In genomic region chr1:40267767-40268187, GRCh38 we compare ENCODE assay signal across 11 cellular contexts. TPM values are rescaled to one million over a fixed set of nuclear protein-coding genes. Genes with fewer than 3 reads are reported as not detected.
DNase-seq lines count a peak whose midpoint lies in the region; ATAC-seq and TF ChIP-seq lines count a peak whose summit lies in the region.
"Had no signal": no experiment of that assay in that cellular context is flagged by ENCODE, and none has a peak within 500 bp of the region (broad histone marks: within the 10 kb centered on the region; RNA-seq: fewer than 3 reads in every experiment).

No MANE protein-coding gene starts in this region.

- intact Hi-C loops in CD8-positive, alpha-beta T cell (cut with DNase I, micrococcal nuclease): no loop called here

- no peak overlapping the region for H3K27ac Mint-ChIP-seq in CD8-positive, alpha-beta T cell

- ATAC-seq in GM21619 (IDR thresholded peaks at IDR 0.05; ENCODE audit: unreplicated experiment) (no peak), GM19395 (IDR thresholded peaks at IDR 0.05; ENCODE audit: unreplicated experiment) (no peak)
- no peak for ATAC-seq in CD8-positive, alpha-beta T cell
- ATAC-seq: Panc1 had no signal

- H3K9me3 Mint-ChIP-seq in CD8-positive, alpha-beta T cell: no peaks in the 10 kb centered on the region

- no peak overlapping the region for H3K4me3 Mint-ChIP-seq in CD8-positive, alpha-beta T cell

- H3K36me3 ChIP-seq in CD8-positive, alpha-beta T cell (ENCODE audit: insufficient read depth, low read length): peaks cover 24% of the 10 kb centered on the region

- peak overlapping the region; percentile 83 for H3K27ac ChIP-seq in VCaP
- H3K27ac ChIP-seq in CD8-positive, alpha-beta T cell (ENCODE audit: low read depth, low read length): no peak overlapping the region

- POLR2A ChIA-PET in CD8-positive, alpha-beta T cell (lab: Charles Lee): interaction anchor here (0.7 kb wide), 1 partner anchor 10 kb away, joined by 3 read pairs; the partner anchor contains the start of gene ZMPSTE24

- no peaks in the 10 kb centered on the region for H3K4me1 ChIP-seq in CD8-positive, alpha-beta T cell (ENCODE audit: insufficient read depth, low read length)

- no peak overlapping the region for H3K4me3 ChIP-seq in CD8-positive, alpha-beta T cell (ENCODE audit: low read depth, low read length)

- peak; percentile 93 for DNase-seq in EH (ENCODE audit: low read depth)
- DNase-seq in fibroblast of the conjunctiva (ENCODE audit: low read depth): peak; percentile 96
- peak; percentile 54 for DNase-seq in pulmonary artery endothelial cell (ENCODE audit: low read depth, low spot score)
- DNase-seq in CD8-positive, alpha-beta T cell: no peak
- no peak for DNase-seq in ecto neural progenitor cell (ENCODE audit: low spot score)
- DNase-seq: activated CD4-positive, alpha-beta T cell treated with anti-CD3 and anti-CD28 coated beads, Interleukin-2, amount 50 U/mL, for 48 hours; DMS53 had no signal

- H3K27me3 Mint-ChIP-seq in CD8-positive, alpha-beta T cell (ENCODE audit: low read depth): no peaks in the 10 kb centered on the region

- CTCF ChIA-PET in CD8-positive, alpha-beta T cell (lab: Charles Lee): interaction anchor here (1.0 to 2.0 kb wide), 3 partner anchors 10 to 115 kb away, joined by 3 to 6 read pairs (median 4); partner anchors contain the start of gene ZMPSTE24

- no peak for TF ChIP-seq CTCF in VCaP (conservative IDR thresholded peaks at IDR 0.05)
- no peak for TF ChIP-seq CTCF in CD8-positive, alpha-beta T cell (IDR thresholded peaks at IDR 0.05)

- H3K9me3 ChIP-seq in CD8-positive, alpha-beta T cell (ENCODE audit: low read length): no peaks in the 10 kb centered on the region

- peaks cover 81% of the 10 kb centered on the region for H3K36me3 Mint-ChIP-seq in CD8-positive, alpha-beta T cell

- peaks cover 19% of the 10 kb centered on the region for H3K4me1 Mint-ChIP-seq in CD8-positive, alpha-beta T cell (ENCODE audit: low read depth)

- H3K27me3 ChIP-seq in CD8-positive, alpha-beta T cell (ENCODE audit: insufficient read depth, low read length): no peaks in the 10 kb centered on the region

RNA-seq across cellular contexts. Expression of gene ZMPSTE24, which starts 9.7 kb away (rescaled TPM):
- 67.0 and 108 TPM in 2 replicates for total RNA-seq in pulmonary artery endothelial cell
- 10 to 100 TPM; 11.5 to 12.2 TPM for total RNA-seq in CD8-positive, alpha-beta T cell

RNA-seq across cellular contexts. Expression of gene TMCO2, which starts 20.0 kb away (rescaled TPM):
- total RNA-seq in pulmonary artery endothelial cell: not detected in 2 replicates
- not detected for total RNA-seq in CD8-positive, alpha-beta T cell

RNA-seq across cellular contexts. Expression of gene COL9A2, which starts 49.3 kb away (rescaled TPM):
- total RNA-seq in pulmonary artery endothelial cell: 0.13 and 0.60 TPM in 2 replicates
- total RNA-seq in CD8-positive, alpha-beta T cell: 1 to 10 TPM; 3.2 to 4.0 TPM

Comparison
In these comparisons a context has a peak if more than half of its experiments do, and no peak if none do; other contexts are left out.
1. DNase-seq: peak in EH (single experiment), fibroblast of the conjunctiva (single experiment) and pulmonary artery endothelial cell (single experiment); none in CD8-positive, alpha-beta T cell (0 of 7) and ecto neural progenitor cell (single experiment).